In the genomic region with DNA sequence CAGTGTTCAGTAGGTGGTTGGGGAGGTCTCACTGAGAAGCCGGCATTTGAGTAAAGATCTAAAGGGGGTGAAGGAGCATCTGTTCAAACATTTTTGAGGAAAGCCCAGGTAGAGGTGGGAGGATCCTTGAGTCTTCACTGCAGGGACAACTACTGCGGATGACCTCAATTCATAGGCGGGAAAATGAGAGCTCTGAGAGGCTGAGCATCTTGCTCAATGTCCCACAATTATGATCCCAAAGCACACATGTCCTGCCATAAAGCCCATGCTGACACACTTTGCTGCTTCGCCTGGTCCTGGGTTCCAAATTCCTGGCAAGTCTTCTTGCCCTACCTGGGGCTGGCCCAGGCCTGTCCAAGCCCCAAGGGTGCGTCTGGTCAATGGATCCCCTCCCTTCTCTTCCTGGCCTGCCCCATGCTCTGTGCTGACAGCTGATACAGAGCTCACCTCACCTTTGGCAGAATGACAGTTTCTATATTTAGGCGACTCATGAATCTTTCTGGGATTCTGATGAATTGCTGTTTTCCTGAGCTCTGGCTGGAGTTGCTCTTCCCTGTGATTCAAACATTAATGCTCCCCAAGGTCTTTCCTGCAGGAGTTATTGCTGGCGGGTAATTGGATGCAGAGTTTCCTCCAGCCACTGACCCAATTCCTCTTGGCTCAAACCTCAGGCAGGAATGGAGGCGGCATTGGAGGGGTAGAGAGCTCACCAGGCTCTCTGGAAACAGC, we compare ENCODE assay signal across 24 cellular contexts.
DNase-seq lines count a peak whose midpoint lies in the region; ATAC-seq, FAIRE-seq and TF ChIP-seq lines count a peak whose summit lies in the region.
"Had no signal": no experiment of that assay in that cellular context is flagged by ENCODE, and none has a peak within 500 bp of the region (broad histone marks: within the 10 kb centered on the region; RNA-seq: fewer than 3 reads in every experiment).

No MANE protein-coding gene starts in this region.

- peak; percentile 54 for FAIRE-seq in RCC 7860 (lab: Jason Lieb, UNC)
- FAIRE-seq: HTR-8/SVneo had no signal

- H3K4me3 Mint-ChIP-seq in nephron, result no peak overlapping the region
- H3K4me3 Mint-ChIP-seq: activated CD4-positive, alpha-beta memory T cell treated with anti-CD3 and anti-CD28 coated beads, Interleukin-2, amount 10 ng/mL, durations not matched to agents 7 days and 5 days had no signal

- ATAC-seq in HG03342 (IDR thresholded peaks at IDR 0.05; ENCODE audit: unreplicated experiment) (no peak), HG03097 (IDR thresholded peaks at IDR 0.05; ENCODE audit: low FRiP score, unreplicated experiment) (no peak), GM21360 (IDR thresholded peaks at IDR 0.05; ENCODE audit: unreplicated experiment) (no peak)
- ATAC-seq: right lobe of liver had no signal

- peaks cover 36% of the 10 kb centered on the region for H3K27me3 Mint-ChIP-seq in nephron (ENCODE audit: low read depth)

- TF ChIP-seq CTCF in fibroblast of mammary gland (conservative IDR thresholded peaks at IDR 0.05; ENCODE audit: control insufficient read depth, insufficient read depth, low read depth, low read length), result no peak
- no peak for TF ChIP-seq CTCF in nephron (IDR thresholded peaks at IDR 0.05; ENCODE audit: unreplicated experiment in 3 of 3)

- peaks cover 25% of the 10 kb centered on the region for H3K4me1 Mint-ChIP-seq in nephron
- H3K4me1 Mint-ChIP-seq: activated CD4-positive, alpha-beta memory T cell treated with anti-CD3 and anti-CD28 coated beads, Interleukin-2, amount 10 ng/mL, durations not matched to agents 7 days and 5 days had no signal

- no peak overlapping the region for H3K4me3 ChIP-seq in fibroblast of mammary gland (ENCODE audit: control insufficient read depth, low read depth, low read length)
- H3K4me3 ChIP-seq: esophagus muscularis mucosa, HAP-1, Peyer's patch, right lobe of liver, thoracic aorta had no signal

- no peaks in the 10 kb centered on the region for H3K36me3 Mint-ChIP-seq in nephron (ENCODE audit: low read depth)

- peak overlapping the region in 2 of 3 experiments; percentile 13 to 38 for H3K27ac Mint-ChIP-seq in nephron
- H3K27ac Mint-ChIP-seq: activated CD4-positive, alpha-beta memory T cell treated with anti-CD3 and anti-CD28 coated beads, Interleukin-2, amount 10 ng/mL, durations not matched to agents 7 days and 5 days had no signal

- peak; percentile 56 for DNase-seq in AG20443 (ENCODE audit: low spot score)
- DNase-seq in RCC 7860 (ENCODE audit: low spot score), result peak; percentile 49
- DNase-seq in fibroblast of mammary gland (ENCODE audit: low read depth), result peak; percentile 37
- DNase-seq in SW480 (ENCODE audit: low spot score), result no peak
- DNase-seq: activated CD4-positive, alpha-beta memory T cell treated with anti-CD3 and anti-CD28 coated beads, Interleukin-2, amount 10 ng/mL, durations not matched to agents 7 days and 5 days; activated CD4-positive, CD25-positive, alpha-beta regulatory T cell; activated gamma-delta T cell treated with Interleukin-2 at 50 U/mL for 16 hours; activated T-cell treated with anti-CD3 and anti-CD28 coated beads for 4 hours; amniotic stem cell; central memory CD4-positive, alpha-beta T cell; DND-41; NCI-H1048; NCI-H2029 treated with DMSO at 0.1 percent for 48 hours; Peyer's patch; right lobe of liver; T-helper 9 cell had no signal

- no peaks in the 10 kb centered on the region for H3K9me3 Mint-ChIP-seq in nephron
- H3K9me3 Mint-ChIP-seq: activated CD4-positive, alpha-beta memory T cell treated with anti-CD3 and anti-CD28 coated beads, Interleukin-2, amount 10 ng/mL, durations not matched to agents 7 days and 5 days had no signal
